Comparison of ENCODE assay signal across 1 cellular context in the genomic region with DNA sequence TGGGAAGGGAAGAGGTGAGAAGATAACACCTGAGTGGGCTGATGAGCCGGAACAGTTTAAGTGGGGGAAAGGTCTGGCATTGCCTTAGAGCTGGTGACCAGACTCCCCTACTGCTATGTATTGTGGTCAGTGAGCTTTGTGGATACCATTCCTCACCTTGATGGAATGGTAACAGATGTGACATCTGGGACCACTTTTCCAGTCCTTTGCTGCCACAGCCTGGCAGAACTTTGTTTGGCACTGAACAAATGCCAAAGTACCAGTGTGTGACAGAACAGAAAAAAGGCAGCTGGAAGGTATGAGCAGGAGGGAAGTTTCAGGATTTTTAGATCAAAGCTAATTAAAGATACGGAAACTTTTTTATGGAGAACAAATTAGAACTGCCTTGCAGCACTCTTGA.
TF ChIP-seq lines count a peak whose summit lies in the region.

No MANE protein-coding gene starts in this region.

TF ChIP-seq in HepG2, 621 proteins besides CTCF, POLR2A, EP300 and RAD21:
- TF ChIP-seq SMC3 (IDR thresholded peaks at IDR 0.05; ENCODE audit: low read length) (peak; percentile 39; the same call in 1 of the 2 replicates), STAG1 (CRISPR knock-in tag; IDR thresholded peaks at IDR 0.05) (peak; percentile 56), ZNF562 (CRISPR knock-in tag; IDR thresholded peaks at IDR 0.05; ENCODE audit: borderline replicate concordance) (no peak)
- TF ChIP-seq, protein P1, sequence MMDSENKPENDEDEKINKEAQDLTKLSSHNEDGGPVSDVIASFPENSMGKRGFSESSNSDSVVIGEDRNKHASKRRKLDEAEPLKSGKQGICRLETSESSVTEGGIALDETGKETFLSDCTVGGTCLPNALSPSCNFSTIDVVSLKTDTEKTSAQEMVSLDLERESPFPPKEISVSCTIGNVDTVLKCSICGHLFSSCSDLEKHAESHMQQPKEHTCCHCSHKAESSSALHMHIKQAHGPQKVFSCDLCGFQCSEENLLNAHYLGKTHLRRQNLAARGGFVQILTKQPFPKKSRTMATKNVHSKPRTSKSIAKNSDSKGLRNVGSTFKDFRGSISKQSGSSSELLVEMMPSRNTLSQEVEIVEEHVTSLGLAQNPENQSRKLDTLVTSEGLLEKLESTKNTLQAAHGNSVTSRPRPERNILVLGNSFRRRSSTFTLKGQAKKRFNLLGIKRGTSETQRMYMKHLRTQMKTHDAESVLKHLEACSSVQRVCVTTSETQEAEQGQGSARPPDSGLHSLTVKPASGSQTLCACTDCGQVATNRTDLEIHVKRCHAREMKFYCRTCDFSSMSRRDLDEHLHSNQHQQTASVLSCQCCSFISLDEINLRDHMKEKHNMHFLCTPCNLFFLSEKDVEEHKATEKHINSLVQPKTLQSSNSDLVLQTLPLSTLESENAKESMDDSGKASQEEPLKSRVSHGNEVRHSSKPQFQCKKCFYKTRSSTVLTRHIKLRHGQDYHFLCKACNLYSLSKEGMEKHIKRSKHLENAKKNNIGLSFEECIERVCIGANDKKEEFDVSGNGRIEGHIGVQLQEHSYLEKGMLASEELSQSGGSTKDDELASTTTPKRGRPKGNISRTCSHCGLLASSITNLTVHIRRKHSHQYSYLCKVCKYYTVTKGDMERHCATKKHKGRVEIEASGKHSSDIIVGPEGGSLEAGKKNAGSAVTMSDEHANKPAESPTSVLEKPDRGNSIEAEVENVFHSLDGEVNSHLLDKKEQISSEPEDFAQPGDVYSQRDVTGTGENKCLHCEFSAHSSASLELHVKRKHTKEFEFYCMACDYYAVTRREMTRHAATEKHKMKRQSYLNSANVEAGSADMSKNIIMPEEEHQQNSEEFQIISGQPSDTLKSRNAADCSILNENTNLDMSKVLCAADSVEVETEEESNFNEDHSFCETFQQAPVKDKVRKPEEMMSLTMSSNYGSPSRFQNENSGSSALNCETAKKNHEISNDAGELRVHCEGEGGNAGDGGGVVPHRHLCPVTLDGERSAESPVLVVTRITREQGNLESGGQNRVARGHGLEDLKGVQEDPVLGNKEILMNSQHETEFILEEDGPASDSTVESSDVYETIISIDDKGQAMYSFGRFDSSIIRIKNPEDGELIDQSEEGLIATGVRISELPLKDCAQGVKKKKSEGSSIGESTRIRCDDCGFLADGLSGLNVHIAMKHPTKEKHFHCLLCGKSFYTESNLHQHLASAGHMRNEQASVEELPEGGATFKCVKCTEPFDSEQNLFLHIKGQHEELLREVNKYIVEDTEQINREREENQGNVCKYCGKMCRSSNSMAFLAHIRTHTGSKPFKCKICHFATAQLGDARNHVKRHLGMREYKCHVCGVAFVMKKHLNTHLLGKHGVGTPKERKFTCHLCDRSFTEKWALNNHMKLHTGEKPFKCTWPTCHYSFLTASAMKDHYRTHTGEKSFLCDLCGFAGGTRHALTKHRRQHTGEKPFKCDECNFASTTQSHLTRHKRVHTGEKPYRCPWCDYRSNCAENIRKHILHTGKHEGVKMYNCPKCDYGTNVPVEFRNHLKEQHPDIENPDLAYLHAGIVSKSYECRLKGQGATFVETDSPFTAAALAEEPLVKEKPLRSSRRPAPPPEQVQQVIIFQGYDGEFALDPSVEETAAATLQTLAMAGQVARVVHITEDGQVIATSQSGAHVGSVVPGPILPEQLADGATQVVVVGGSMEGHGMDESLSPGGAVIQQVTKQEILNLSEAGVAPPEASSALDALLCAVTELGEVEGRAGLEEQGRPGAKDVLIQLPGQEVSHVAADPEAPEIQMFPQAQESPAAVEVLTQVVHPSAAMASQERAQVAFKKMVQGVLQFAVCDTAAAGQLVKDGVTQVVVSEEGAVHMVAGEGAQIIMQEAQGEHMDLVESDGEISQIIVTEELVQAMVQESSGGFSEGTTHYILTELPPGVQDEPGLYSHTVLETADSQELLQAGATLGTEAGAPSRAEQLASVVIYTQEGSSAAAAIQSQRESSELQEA (CRISPR knock-in tag; IDR thresholded peaks at IDR 0.05; ENCODE audit: not compliant biosample characterization) = no peak
